Comparison of ENCODE assay signal across 19 cellular contexts in genomic region chr1:231001892-231002291, GRCh38. TPM values are rescaled to one million over a fixed set of nuclear protein-coding genes. Genes with fewer than 3 reads are reported as not detected.
DNase-seq lines count a peak whose midpoint lies in the region; ATAC-seq, FAIRE-seq and TF ChIP-seq lines count a peak whose summit lies in the region.
"Had no signal": no experiment of that assay in that cellular context is flagged by ENCODE, and none has a peak within 500 bp of the region (broad histone marks: within the 10 kb centered on the region; RNA-seq: fewer than 3 reads in every experiment).

No MANE protein-coding gene starts in this region.

- H3K27ac ChIP-seq in mammary epithelial cell (ENCODE audit: insufficient read depth, low read depth, low read length) (no peak overlapping the region), HCT116 (ENCODE audit: low read depth, low read length) (no peak overlapping the region), K562 (ENCODE audit: extremely low read depth, low read depth, low read length) (no peak overlapping the region)

- H3K27me3 ChIP-seq in mammary epithelial cell (ENCODE audit: insufficient read depth, low read length) (no peaks in the 10 kb centered on the region), HCT116 (ENCODE audit: insufficient read depth, low read length) (no peaks in the 10 kb centered on the region), K562 (ENCODE audit: control insufficient read depth in 2 of 2, insufficient read depth in 2 of 2, low read length in 2 of 2) (no peaks in the 10 kb centered on the region)

- TF ChIP-seq POLR2A in HCT116 (IDR thresholded peaks at IDR 0.05; ENCODE audit: borderline replicate concordance, extremely low read depth, insufficient read depth, insufficient read length) (no peak), K562 (conservative IDR thresholded peaks at IDR 0.05) (no peak)

- no peaks in the 10 kb centered on the region for H3K4me1 ChIP-seq in mammary epithelial cell (ENCODE audit: insufficient read depth, low read length)
- H3K4me1 ChIP-seq in HCT116 (ENCODE audit: control insufficient read depth in 1 of 2, insufficient read depth in 2 of 2, low read length in 2 of 2) = no peaks in the 10 kb centered on the region
- no peaks in the 10 kb centered on the region for H3K4me1 ChIP-seq in K562 (replicated peaks in 1 of 2; ENCODE audit: control insufficient read depth in 2 of 2, insufficient read depth in 2 of 2, low read length in 2 of 2)
- H3K4me1 ChIP-seq: HAP-1 had no signal

- H3K4me3 ChIP-seq in mammary epithelial cell (replicated peaks in 1 of 3; ENCODE audit: insufficient read depth in 1 of 3, low read depth in 2 of 3, low read length in 3 of 3) = no peak overlapping the region
- no peak overlapping the region for H3K4me3 ChIP-seq in HCT116 (replicated peaks in 1 of 2; ENCODE audit: low read depth in 1 of 2, low read length in 2 of 2)
- no peak overlapping the region for H3K4me3 ChIP-seq in K562
- H3K4me3 ChIP-seq: HAP-1 had no signal

- POLR2A ChIA-PET in MCF 10A (lab: Yijun Ruan, JAX) (interaction anchor here (0.6 to 2.6 kb wide), 7 partner anchors 9 to 831 kb away, joined by 3 to 14 read pairs (median 8); partner anchors contain the start of gene FAM89A), HCT116 (lab: Charles Lee) (no interaction called here), K562 (lab: Yijun Ruan, JAX) (interaction anchor here (0.8 to 1.7 kb wide), 7 partner anchors 10 to 65 kb away, joined by 3 to 10 read pairs (median 3); no protein-coding TSS in a partner anchor)

- in situ Hi-C loops in mammary epithelial cell (cut with MboI; ENCODE audit: low sequenced_read_pairs in 2 of 2) (no loop called here), K562 (cut with MboI) (no loop called here)

- no peak overlapping the region for H3K9ac ChIP-seq in mammary epithelial cell (ENCODE audit: insufficient read depth, low read length)
- no peak overlapping the region for H3K9ac ChIP-seq in HCT116 (ENCODE audit: low read length)
- H3K9ac ChIP-seq in K562 (ENCODE audit: insufficient read depth in 1 of 2, low read depth in 2 of 2, low read length in 2 of 2) = no peak overlapping the region

- no peak for TF ChIP-seq EP300 in K562 (IDR thresholded peaks at IDR 0.05; ENCODE audit: low read length)

- ATAC-seq in HCT116 (no peak), K562 (no peak), GM21786 (IDR thresholded peaks at IDR 0.05; ENCODE audit: unreplicated experiment) (no peak)

- RAD21 ChIA-PET in HCT116 (lab: Charles Lee; ENCODE audit: low non-redundant PET in 1 of 2, low total read pairs in 2 of 2, uncharacterized antibody in 2 of 2, unreplicated experiment in 2 of 2) = no interaction called here

- H3K4me3 Mint-ChIP-seq in MCF 10A (ENCODE audit: unreplicated experiment) = no peak overlapping the region

- H3K9me3 ChIP-seq in mammary epithelial cell (replicated peaks; ENCODE audit: insufficient read depth, low read length) (peaks cover 7% of the 10 kb centered on the region), HCT116 (ENCODE audit: control insufficient read depth in 1 of 2, insufficient read depth in 1 of 2, low read depth in 1 of 2, low read length in 2 of 2) (no peaks in the 10 kb centered on the region; a peak in 1 of 4 replicates), K562 (replicated peaks; ENCODE audit: control insufficient read depth, insufficient read depth, low read depth, low read length) (no peaks in the 10 kb centered on the region; the same call in 1 of the 2 replicates)
- H3K9me3 ChIP-seq: HAP-1 had no signal

- no peak overlapping the region for H3K27ac Mint-ChIP-seq in MCF 10A (ENCODE audit: low read depth, unreplicated experiment)
- H3K27ac Mint-ChIP-seq: CD4-positive, alpha-beta memory T cell had no signal

- H3K27me3 Mint-ChIP-seq in MCF 10A (ENCODE audit: insufficient read depth, unreplicated experiment) = no peaks in the 10 kb centered on the region
- H3K27me3 Mint-ChIP-seq: CD4-positive, alpha-beta memory T cell had no signal

- H2AFZ ChIP-seq in mammary epithelial cell (ENCODE audit: low read depth, low read length) (no peak overlapping the region), HCT116 (ENCODE audit: low read depth, low read length, poor library complexity, severe bottlenecking) (no peak overlapping the region), K562 (ENCODE audit: low read depth, low read length) (no peak overlapping the region)

- H3K9me3 Mint-ChIP-seq in MCF 10A (ENCODE audit: unreplicated experiment) = peaks cover 28% of the 10 kb centered on the region

- BruUV-seq in MCF 10A (replicated peaks; lab: Mats Ljungman, UMichigan) (TSS peak; percentile 6), mammary epithelial cell (replicated peaks; lab: Mats Ljungman, UMichigan) (no TSS peak), HCT116 (replicated peaks; lab: Mats Ljungman, UMichigan) (TSS peak; percentile 6), K562 (replicated peaks; lab: Mats Ljungman, UMichigan) (no TSS peak)

- no peak overlapping the region for H3K4me2 ChIP-seq in mammary epithelial cell (ENCODE audit: insufficient read depth, low read depth, low read length)
- no peak overlapping the region for H3K4me2 ChIP-seq in HCT116 (ENCODE audit: low read length)
- H3K4me2 ChIP-seq in K562 (ENCODE audit: insufficient read depth, low read length) = no peak overlapping the region

- dilution Hi-C loops in mammary epithelial cell (cut with HindIII; ENCODE audit: low sequenced_read_pairs) = no loop called here

- no peak for TF ChIP-seq RAD21 in HCT116 (IDR thresholded peaks at IDR 0.05; ENCODE audit: low read depth)
- no peak for TF ChIP-seq RAD21 in K562 (CRISPR knock-in tag; conservative IDR thresholded peaks at IDR 0.05 in 1 of 2, IDR thresholded peaks at IDR 0.05 in 1 of 2)

- H4K20me1 ChIP-seq in mammary epithelial cell (ENCODE audit: insufficient read depth, low read length) (no peaks in the 10 kb centered on the region), HCT116 (ENCODE audit: insufficient read depth) (no peaks in the 10 kb centered on the region), K562 (replicated peaks; ENCODE audit: control insufficient read depth, insufficient read depth, low read length) (no peaks in the 10 kb centered on the region)

- H3K36me3 Mint-ChIP-seq in MCF 10A (ENCODE audit: insufficient read depth, unreplicated experiment) = no peaks in the 10 kb centered on the region

- no peaks in the 10 kb centered on the region for H3K9me2 ChIP-seq in HCT116 (ENCODE audit: insufficient read depth)

- DNase-seq in MCF 10A (ENCODE audit: unreplicated experiment) = no peak
- DNase-seq in mammary epithelial cell = no peak
- DNase-seq in HCT116 (ENCODE audit: low read depth, low spot score) = no peak
- no peak for DNase-seq in K562 (ENCODE audit: extremely low read depth in 1 of 4, low spot score in 3 of 4)
- DNase-seq in OCI-M1 (lab: John Stamatoyannopoulos, UW) = no peak
- DNase-seq: 8988T; C1 segment of cervical spinal cord; Calu3; CD4-positive, alpha-beta memory T cell; COR-L47; DMS53; DMS79 treated with DMSO at 0.1 percent for 48 hours; GF-D8; GOT3 had no signal

- peaks cover 9% of the 10 kb centered on the region for H3K36me3 ChIP-seq in mammary epithelial cell (ENCODE audit: insufficient read depth, low read length)
- H3K36me3 ChIP-seq in HCT116 (ENCODE audit: control insufficient read depth in 1 of 2, insufficient read depth in 2 of 2, low read length in 2 of 2) = peaks cover 13 to 26% of the 10 kb centered on the region in 2 experiments; a peak in 3 of 4 replicates
- peaks cover 44% of the 10 kb centered on the region for H3K36me3 ChIP-seq in K562 (ENCODE audit: control insufficient read depth, insufficient read depth, low read length)

- H3K79me2 ChIP-seq in mammary epithelial cell (ENCODE audit: insufficient read depth, low read length) (no peaks in the 10 kb centered on the region), HCT116 (ENCODE audit: insufficient read depth, low read length) (no peaks in the 10 kb centered on the region), K562 (ENCODE audit: control insufficient read depth, insufficient read depth, low read length) (no peaks in the 10 kb centered on the region)

- FAIRE-seq in K562 (lab: Jason Lieb, UNC) = no peak
- FAIRE-seq: GM12891, GM18507, H54 had no signal

- TF ChIP-seq CTCF in MCF 10A (IDR thresholded peaks at IDR 0.05; ENCODE audit: unreplicated experiment) (no peak), mammary epithelial cell (conservative IDR thresholded peaks at IDR 0.05 in 1 of 2, IDR thresholded peaks at IDR 0.05 in 1 of 2; ENCODE audit: extremely low read depth in 1 of 2, insufficient read depth in 1 of 2, low read depth in 1 of 2, low read length in 2 of 2) (no peak), HCT116 (IDR thresholded peaks at IDR 0.05 in 2 of 3, conservative IDR thresholded peaks at IDR 0.05 in 1 of 3; ENCODE audit: borderline replicate concordance in 1 of 3, insufficient read depth in 1 of 3, low read depth in 2 of 3, low read length in 2 of 3) (no peak), K562 (IDR thresholded peaks at IDR 0.05 in 2 of 3, conservative IDR thresholded peaks at IDR 0.05 in 1 of 3; ENCODE audit: insufficient read depth in 2 of 3, low read depth in 1 of 3, low read length in 3 of 3) (no peak)

- intact Hi-C loops in MCF 10A (cut with micrococcal nuclease) = no loop called here
- intact Hi-C loops in mammary epithelial cell (cut with micrococcal nuclease) = no loop called here
- intact Hi-C loops in HCT116 (cut with micrococcal nuclease) = no loop called here
- intact Hi-C loops in K562 (cut with micrococcal nuclease) = no loop called here

- H3K4me1 Mint-ChIP-seq in MCF 10A (ENCODE audit: insufficient read depth, unreplicated experiment) = no peaks in the 10 kb centered on the region
- H3K4me1 Mint-ChIP-seq: CD4-positive, alpha-beta memory T cell had no signal

- no peaks in the 10 kb centered on the region for H3K9me1 ChIP-seq in K562 (ENCODE audit: control insufficient read depth, insufficient read depth, low read length)

- CTCF ChIA-PET in MCF 10A (lab: Yijun Ruan, JAX) = interaction anchor here (0.6 to 1.2 kb wide), 6 partner anchors 13 to 588 kb away, joined by 3 to 4 read pairs (median 3); no protein-coding TSS in a partner anchor
- CTCF ChIA-PET in mammary epithelial cell (lab: Charles Lee; ENCODE audit: low non-redundant PET) = no interaction called here
- CTCF ChIA-PET in HCT116 (lab: Charles Lee) = no interaction called here
- CTCF ChIA-PET in K562 (lab: Yijun Ruan, JAX; ENCODE audit: low intra/inter-chr PET ratio) = no interaction called here

RNA-seq across cellular contexts. Expression of gene ARV1, which starts 23.0 kb away (rescaled TPM):
- 41.8 and 51.8 TPM in 2 replicates for total RNA-seq in MCF 10A (2022)
- 10 to 100 TPM; 14.5 to 22.4 TPM for total RNA-seq in mammary epithelial cell
- 21.8 TPM for polyA plus RNA-seq in mammary epithelial cell
- 9.2 TPM for polyA minus RNA-seq in mammary epithelial cell
- 4.0 TPM for total RNA-seq in HCT116 (2021; ENCODE audit: unreplicated experiment)
- 2.7 TPM in 2 replicates for polyA plus RNA-seq in HCT116 (2012)
- total RNA-seq in K562 (2011; cell fraction: chromatin; rRNA removed; ENCODE audit: low replicate concordance) = 34.0 and 60.9 TPM in 2 replicates
- 35.9 and 44.0 TPM in 2 replicates for total RNA-seq in K562 (2011; cell fraction: nucleolus; rRNA removed)
- 68.0 and 76.8 TPM in 2 replicates for total RNA-seq in K562 (2011; cell fraction: nucleoplasm; rRNA removed)
- 54.8 and 66.6 TPM in 2 replicates for total RNA-seq in K562 (2014; rRNA removed)
- total RNA-seq in K562 (2014; rRNA removed; fragmentation: Illumina TruSeq; extraction: Trizol) = 85.3 and 92.3 TPM in 2 replicates
- total RNA-seq in K562 (2015; rRNA removed; fragmentation: Illumina TruSeq; extraction: Trizol) = 70.0 and 74.0 TPM in 2 replicates
- 63.5 and 65.5 TPM in 2 replicates for total RNA-seq in K562 (2021)
- 101 and 139 TPM in 2 replicates for polyA plus RNA-seq in K562 (2011; rRNA removed)
- polyA plus RNA-seq in K562 (2011; cell fraction: cytosol; rRNA removed) = 40.2 and 61.9 TPM in 2 replicates
- polyA plus RNA-seq in K562 (2011; cell fraction: nucleus; rRNA removed) = 45.5 and 69.3 TPM in 2 replicates
- 68.8 and 104 TPM in 2 replicates for polyA plus RNA-seq in K562 (2012)
- polyA plus RNA-seq in K562 (2014; fragmentation: Illumina TruSeq; extraction: Trizol) = 110 and 129 TPM in 2 replicates
- polyA plus RNA-seq in K562 (2014; fragmentation: Nextera tagmentation; extraction: Ambion mirVana) = 10 to 100 TPM; 61.9 to 71.0 TPM
- 117 and 128 TPM in 2 replicates for polyA plus RNA-seq in K562 (2014; rRNA removed)
- 49.0 and 59.1 TPM in 2 replicates for polyA minus RNA-seq in K562 (2011; rRNA and poly(A)+ RNA removed)
- polyA minus RNA-seq in K562 (2011; cell fraction: cytosol; rRNA and poly(A)+ RNA removed) = 18.5 and 25.1 TPM in 2 replicates
- 12.0 and 15.7 TPM in 2 replicates for polyA minus RNA-seq in K562 (2011; cell fraction: nucleus; rRNA and poly(A)+ RNA removed)

RNA-seq across cellular contexts. Expression of gene TTC13, which starts 23.2 kb away (rescaled TPM):
- total RNA-seq in MCF 10A (2022) (29.9 and 35.2 TPM in 2 replicates), mammary epithelial cell (10 to 100 TPM; 11.9 to 12.5 TPM), HCT116 (2021; ENCODE audit: unreplicated experiment) (12.3 TPM), K562 (2014; rRNA removed) (6.2 and 7.9 TPM in 2 replicates), K562 (2014; rRNA removed; fragmentation: Illumina TruSeq; extraction: Trizol) (7.6 and 9.1 TPM in 2 replicates), K562 (2015; rRNA removed; fragmentation: Illumina TruSeq; extraction: Trizol) (9.0 and 12.2 TPM in 2 replicates), K562 (2021) (10.9 and 12.3 TPM in 2 replicates)
- polyA plus RNA-seq in mammary epithelial cell (4.1 TPM), K562 (2011; rRNA removed) (7.4 and 9.6 TPM in 2 replicates), K562 (2014; fragmentation: Illumina TruSeq; extraction: Trizol) (10.4 and 13.8 TPM in 2 replicates), K562 (2014; fragmentation: Nextera tagmentation; extraction: Ambion mirVana) (1 to 10 TPM; 1.7 to 2.2 TPM), K562 (2014; rRNA removed) (9.6 and 11.4 TPM in 2 replicates)
- polyA minus RNA-seq in mammary epithelial cell = 33.4 TPM
- 3.9 and 5.2 TPM in 2 replicates for polyA plus RNA-seq in HCT116 (2012)
- total RNA-seq in K562 (2011; cell fraction: chromatin; rRNA removed; ENCODE audit: low replicate concordance) = 12.9 and 36.9 TPM in 2 replicates
- total RNA-seq in K562 (2011; cell fraction: nucleolus; rRNA removed) = 7.5 and 12.8 TPM in 2 replicates
- 15.6 and 17.7 TPM in 2 replicates for total RNA-seq in K562 (2011; cell fraction: nucleoplasm; rRNA removed)
- polyA plus RNA-seq in K562 (2011; cell fraction: cytosol; rRNA removed) = 2.2 and 2.5 TPM in 2 replicates
- 23.4 and 28.7 TPM in 2 replicates for polyA plus RNA-seq in K562 (2011; cell fraction: nucleus; rRNA removed)
- polyA plus RNA-seq in K562 (2012) = 8.7 and 13.9 TPM in 2 replicates
- 13.1 and 17.5 TPM in 2 replicates for polyA minus RNA-seq in K562 (2011; rRNA and poly(A)+ RNA removed)
- polyA minus RNA-seq in K562 (2011; cell fraction: cytosol; rRNA and poly(A)+ RNA removed) = 4.4 and 6.1 TPM in 2 replicates
- polyA minus RNA-seq in K562 (2011; cell fraction: nucleus; rRNA and poly(A)+ RNA removed) = 21.4 and 25.0 TPM in 2 replicates

RNA-seq across cellular contexts. Expression of gene FAM89A, which starts 38.2 kb away (rescaled TPM):
- total RNA-seq in MCF 10A (2022) (25.2 and 29.2 TPM in 2 replicates), mammary epithelial cell (10 to 100 TPM in 1 of 2 donors, 1 to 10 TPM in 1; 4.7 to 16.7 TPM), HCT116 (2021; ENCODE audit: unreplicated experiment) (23.6 TPM), K562 (2014; rRNA removed) (66.2 TPM in 2 replicates), K562 (2014; rRNA removed; fragmentation: Illumina TruSeq; extraction: Trizol) (43.3 and 43.5 TPM in 2 replicates), K562 (2015; rRNA removed; fragmentation: Illumina TruSeq; extraction: Trizol) (25.1 and 29.3 TPM in 2 replicates), K562 (2021) (56.5 and 56.9 TPM in 2 replicates)
- polyA plus RNA-seq in mammary epithelial cell (15.4 TPM), K562 (2011; rRNA removed) (25.6 and 45.4 TPM in 2 replicates), K562 (2014; fragmentation: Illumina TruSeq; extraction: Trizol) (41.0 and 42.1 TPM in 2 replicates), K562 (2014; fragmentation: Nextera tagmentation; extraction: Ambion mirVana) (10 to 100 TPM in 1 of 2 experiments, 1 to 10 TPM in 1; 8.7 to 13.3 TPM), K562 (2014; rRNA removed) (54.5 and 56.0 TPM in 2 replicates)
- polyA minus RNA-seq in mammary epithelial cell = 7.9 TPM
- 18.6 and 19.9 TPM in 2 replicates for polyA plus RNA-seq in HCT116 (2012)
- 18.2 and 25.0 TPM in 2 replicates for total RNA-seq in K562 (2011; cell fraction: chromatin; rRNA removed; ENCODE audit: low replicate concordance)
- total RNA-seq in K562 (2011; cell fraction: nucleolus; rRNA removed) = 12.5 and 13.6 TPM in 2 replicates
- total RNA-seq in K562 (2011; cell fraction: nucleoplasm; rRNA removed) = 18.5 and 25.7 TPM in 2 replicates
- 26.9 and 37.2 TPM in 2 replicates for polyA plus RNA-seq in K562 (2011; cell fraction: cytosol; rRNA removed)
- polyA plus RNA-seq in K562 (2011; cell fraction: nucleus; rRNA removed) = 11.3 and 14.9 TPM in 2 replicates
- polyA plus RNA-seq in K562 (2012) = 41.1 and 110 TPM in 2 replicates
- 21.1 and 30.9 TPM in 2 replicates for polyA minus RNA-seq in K562 (2011; rRNA and poly(A)+ RNA removed)
- polyA minus RNA-seq in K562 (2011; cell fraction: cytosol; rRNA and poly(A)+ RNA removed) = 6.7 and 15.0 TPM in 2 replicates
- 8.4 and 9.6 TPM in 2 replicates for polyA minus RNA-seq in K562 (2011; cell fraction: nucleus; rRNA and poly(A)+ RNA removed)
